Comparison of ENCODE assay signal across 26 cellular contexts in genomic region chr22:32990187-32990586, GRCh38.
"Had no signal": no experiment of that assay in that cellular context is flagged by ENCODE, and none has a peak within 500 bp of the region (broad histone marks: within the 10 kb centered on the region; RNA-seq: fewer than 3 reads in every experiment).

No MANE protein-coding gene starts in this region.

- H3K4me1 ChIP-seq: prostate gland, right lobe of liver had no signal

- ATAC-seq: heart right ventricle; left colon; left lung; natural killer cell; right lobe of liver; stimulated activated memory B cell treated with anti-CD40 and anti-IgM and Interleukin-4, amounts not matched to agents 10 μg/mL and 1 μg/mL and 100 μg/mL, for 72 hours; stimulated activated naive CD8-positive, alpha-beta T cell treated with anti-CD3 and anti-CD28 coated beads, Interleukin-15, amount 100 ng/mL, for 72 hours had no signal

- H3K9me3 Mint-ChIP-seq: mesothelial cell of epicardium; natural killer cell; stimulated activated memory B cell treated with anti-CD40 and anti-IgM and Interleukin-4, amounts not matched to agents 10 μg/mL and 1 μg/mL and 100 μg/mL, for 72 hours; stimulated activated naive CD8-positive, alpha-beta T cell treated with anti-CD3 and anti-CD28 coated beads, Interleukin-15, amount 100 ng/mL, for 72 hours; type B pancreatic cell had no signal

- DNase-seq: heart right ventricle; kidney; left colon; left lung; mesendoderm; naive B cell; natural killer cell; ovary; retina; right lobe of liver; stimulated activated CD4-positive, alpha-beta T cell treated with anti-CD3 and anti-CD28 coated beads, Interleukin-1b, Interleukin-23, amount 100 ng/mL, for 48 hours; stimulated activated CD4-positive, alpha-beta T cell treated with anti-CD3 and anti-CD28 coated beads, Interleukin-2, amount 100 ng/mL, for 48 hours; stimulated activated CD4-positive, alpha-beta T cell treated with anti-CD3 and anti-CD28 coated beads, Interleukin-4, amount 100 ng/mL, for 4 hours; stimulated activated CD8-positive, alpha-beta memory T cell treated with anti-CD3 and anti-CD28 coated beads, Interleukin-4, amount 100 ng/mL, for 48 hours; stimulated activated naive CD4-positive, alpha-beta T cell treated with Interleukin-2 at 50 U/mL for 16 hours; stimulated activated naive CD8-positive, alpha-beta T cell treated with anti-CD3 and anti-CD28 coated beads, Interleukin-15, amount 100 ng/mL, for 72 hours; substantia nigra had no signal

- H3K36me3 Mint-ChIP-seq: mesothelial cell of epicardium; naive B cell; natural killer cell; stimulated activated memory B cell treated with anti-CD40 and anti-IgM and Interleukin-4, amounts not matched to agents 10 μg/mL and 1 μg/mL and 100 μg/mL, for 72 hours; type B pancreatic cell had no signal

- H3K27me3 ChIP-seq: heart right ventricle, hepatocyte, left lung, ovary, right lobe of liver, tibial nerve, vagina had no signal

- H3K36me3 ChIP-seq: heart right ventricle, left lung, ovary, prostate gland, right lobe of liver, tibial nerve, vagina had no signal

- H3K27ac Mint-ChIP-seq: mesothelial cell of epicardium; naive B cell; natural killer cell; stimulated activated memory B cell treated with anti-CD40 and anti-IgM and Interleukin-4, amounts not matched to agents 10 μg/mL and 1 μg/mL and 100 μg/mL, for 72 hours; stimulated activated naive CD8-positive, alpha-beta T cell treated with anti-CD3 and anti-CD28 coated beads, Interleukin-15, amount 100 ng/mL, for 72 hours; type B pancreatic cell had no signal

- H3K27me3 Mint-ChIP-seq: stimulated activated memory B cell treated with anti-CD40 and anti-IgM and Interleukin-4, amounts not matched to agents 10 μg/mL and 1 μg/mL and 100 μg/mL, for 72 hours had no signal

- H3K27ac ChIP-seq: heart right ventricle, hepatocyte, left lung, ovary, prostate gland, right lobe of liver, tibial nerve, vagina had no signal

- H3K4me1 Mint-ChIP-seq: stimulated activated memory B cell treated with anti-CD40 and anti-IgM and Interleukin-4, amounts not matched to agents 10 μg/mL and 1 μg/mL and 100 μg/mL, for 72 hours; stimulated activated naive CD8-positive, alpha-beta T cell treated with anti-CD3 and anti-CD28 coated beads, Interleukin-15, amount 100 ng/mL, for 72 hours had no signal

- H3K4me3 Mint-ChIP-seq: mesothelial cell of epicardium; naive B cell; natural killer cell; stimulated activated memory B cell treated with anti-CD40 and anti-IgM and Interleukin-4, amounts not matched to agents 10 μg/mL and 1 μg/mL and 100 μg/mL, for 72 hours; stimulated activated naive CD8-positive, alpha-beta T cell treated with anti-CD3 and anti-CD28 coated beads, Interleukin-15, amount 100 ng/mL, for 72 hours; type B pancreatic cell had no signal

- H3K4me3 ChIP-seq: heart right ventricle, hepatocyte, left lung, lung, ovary, prostate gland, right lobe of liver, smooth muscle cell, tibial nerve, vagina had no signal

- H3K9me3 ChIP-seq: heart right ventricle, left lung, ovary, prostate gland, right lobe of liver, tibial nerve, vagina had no signal
